Comparison of ENCODE assay signal across 9 cellular contexts in genomic region chr4:25172964-25173917, GRCh38. TPM values are rescaled to one million over a fixed set of nuclear protein-coding genes. Genes with fewer than 3 reads are reported as not detected.
DNase-seq lines count a peak whose midpoint lies in the region; ATAC-seq and TF ChIP-seq lines count a peak whose summit lies in the region.
"Had no signal": no experiment of that assay in that cellular context is flagged by ENCODE, and none has a peak within 500 bp of the region (broad histone marks: within the 10 kb centered on the region; RNA-seq: fewer than 3 reads in every experiment).

No MANE protein-coding gene starts in this region.

- H3K4me3 Mint-ChIP-seq in naive thymus-derived CD4-positive, alpha-beta T cell = no peak overlapping the region
- H3K4me3 Mint-ChIP-seq: central memory CD8-positive, alpha-beta T cell had no signal

- H3K27me3 Mint-ChIP-seq in naive thymus-derived CD4-positive, alpha-beta T cell = no peaks in the 10 kb centered on the region
- H3K27me3 Mint-ChIP-seq: central memory CD8-positive, alpha-beta T cell had no signal

- CTCF ChIA-PET in naive thymus-derived CD4-positive, alpha-beta T cell (lab: Charles Lee) = no interaction called here
- CTCF ChIA-PET in HEK293T (lab: Yijun Ruan, JAX) = no interaction called here

- ATAC-seq in GM21529 (IDR thresholded peaks at IDR 0.05; ENCODE audit: unreplicated experiment) = peak; percentile 91
- peak; percentile 75 for ATAC-seq in naive thymus-derived CD4-positive, alpha-beta T cell
- ATAC-seq in GM19467 (IDR thresholded peaks at IDR 0.05; ENCODE audit: unreplicated experiment) = no peak

- no peaks in the 10 kb centered on the region for H3K4me1 ChIP-seq in duodenal mucosa (ENCODE audit: control insufficient read depth in 1 of 2, insufficient read depth in 2 of 2, low read length in 2 of 2)
- peaks cover 0 to 3% of the 10 kb centered on the region in 2 donors for H3K4me1 ChIP-seq in naive thymus-derived CD4-positive, alpha-beta T cell (ENCODE audit: control insufficient read depth in 2 of 2, insufficient read depth in 2 of 2, low read length in 2 of 2)

- peaks cover 4 to 54% (median 20%) of the 10 kb centered on the region in 5 donors for H3K36me3 Mint-ChIP-seq in naive thymus-derived CD4-positive, alpha-beta T cell

- no peaks in the 10 kb centered on the region for H3K9me3 Mint-ChIP-seq in naive thymus-derived CD4-positive, alpha-beta T cell
- H3K9me3 Mint-ChIP-seq: central memory CD8-positive, alpha-beta T cell had no signal

- DNase-seq in AG10803 (ENCODE audit: low read depth) (peak; percentile 99), NCI-H69 (lab: John Stamatoyannopoulos, UW) (peak; percentile 48), HEK293T (ENCODE audit: extremely low spot score) (no peak), NCI-H2029 (lab: John Stamatoyannopoulos, UW) (no peak)
- no peak for DNase-seq in naive thymus-derived CD4-positive, alpha-beta T cell

- H3K4me1 Mint-ChIP-seq in naive thymus-derived CD4-positive, alpha-beta T cell = peaks cover 8 to 28% (median 18%) of the 10 kb centered on the region in 7 donors

- H3K4me3 ChIP-seq in AG10803 (ENCODE audit: low read length) = no peak overlapping the region
- no peak overlapping the region for H3K4me3 ChIP-seq in duodenal mucosa (ENCODE audit: low read depth in 1 of 2, low read length in 2 of 2)
- no peak overlapping the region for H3K4me3 ChIP-seq in naive thymus-derived CD4-positive, alpha-beta T cell (ENCODE audit: low read length)

- TF ChIP-seq CTCF in AG10803 (conservative IDR thresholded peaks at IDR 0.05; ENCODE audit: low read length) = peak; percentile 23; the same call in 1 of the 2 replicates

- peak overlapping the region; percentile 27 for H3K27ac ChIP-seq in duodenal mucosa (ENCODE audit: low read depth, low read length)
- no peak overlapping the region for H3K27ac ChIP-seq in naive thymus-derived CD4-positive, alpha-beta T cell (ENCODE audit: low read depth, low read length)

- peaks cover 0 to 4% of the 10 kb centered on the region in 2 donors for H3K36me3 ChIP-seq in duodenal mucosa (ENCODE audit: control insufficient read depth in 1 of 2, insufficient read depth in 2 of 2, low read length in 2 of 2)
- no peaks in the 10 kb centered on the region for H3K36me3 ChIP-seq in naive thymus-derived CD4-positive, alpha-beta T cell (ENCODE audit: control insufficient read depth in 2 of 3, insufficient read depth in 3 of 3, low read length in 3 of 3)

- no peak overlapping the region for H3K9ac ChIP-seq in duodenal mucosa (ENCODE audit: low read depth in 1 of 2, low read length in 2 of 2)

- no peaks in the 10 kb centered on the region for H3K27me3 ChIP-seq in duodenal mucosa (ENCODE audit: control insufficient read depth in 1 of 2, insufficient read depth in 2 of 2, low read length in 2 of 2)
- no peaks in the 10 kb centered on the region for H3K27me3 ChIP-seq in naive thymus-derived CD4-positive, alpha-beta T cell (ENCODE audit: control insufficient read depth in 2 of 2, insufficient read depth in 2 of 2, low read length in 2 of 2)

- peak overlapping the region in 1 of 9 donors; percentile 31 for H3K27ac Mint-ChIP-seq in naive thymus-derived CD4-positive, alpha-beta T cell

- H3K9me3 ChIP-seq in duodenal mucosa (ENCODE audit: control insufficient read depth in 1 of 2, low read length in 2 of 2) = no peaks in the 10 kb centered on the region
- H3K9me3 ChIP-seq in naive thymus-derived CD4-positive, alpha-beta T cell (ENCODE audit: control insufficient read depth in 2 of 3, low read length in 3 of 3) = no peaks in the 10 kb centered on the region

- intact Hi-C loops in naive thymus-derived CD4-positive, alpha-beta T cell (cut with micrococcal nuclease) = no loop called here

- POLR2A ChIA-PET in naive thymus-derived CD4-positive, alpha-beta T cell (lab: Charles Lee) = interaction anchor here (0.5 to 1.2 kb wide), 2 partner anchors 12 to 16 kb away, joined by 3 to 5 read pairs; no protein-coding TSS in a partner anchor
- POLR2A ChIA-PET in HEK293T (lab: Yijun Ruan, JAX) = interaction anchor here (0.9 to 1.1 kb wide), 2 partner anchors 12 to 60 kb away, joined by 3 read pairs; partner anchors contain the start of gene PI4K2B

TF ChIP-seq in HEK293T, 16 proteins besides CTCF, POLR2A, EP300 and RAD21:
- no peak for TF ChIP-seq FOXK2 (IDR thresholded peaks at IDR 0.05)

RNA-seq across cellular contexts. Expression of gene SEPSECS, which starts 13.0 kb away (rescaled TPM):
- total RNA-seq in naive thymus-derived CD4-positive, alpha-beta T cell = 10 to 100 TPM; 14.4 to 25.0 (median 17.2) TPM
- 1 to 10 TPM; 1.4 to 3.4 TPM for polyA plus RNA-seq in naive thymus-derived CD4-positive, alpha-beta T cell

Comparison
In these comparisons a context has a peak if more than half of its experiments do, and no peak if none do; other contexts are left out.
1. DNase-seq: peak in AG10803 (single experiment) and NCI-H69 (single experiment); none in naive thymus-derived CD4-positive, alpha-beta T cell (0 of 9), HEK293T (single experiment) and NCI-H2029 (single experiment).